Comparison of ENCODE assay signal across 12 cellular contexts in the genomic region with DNA sequence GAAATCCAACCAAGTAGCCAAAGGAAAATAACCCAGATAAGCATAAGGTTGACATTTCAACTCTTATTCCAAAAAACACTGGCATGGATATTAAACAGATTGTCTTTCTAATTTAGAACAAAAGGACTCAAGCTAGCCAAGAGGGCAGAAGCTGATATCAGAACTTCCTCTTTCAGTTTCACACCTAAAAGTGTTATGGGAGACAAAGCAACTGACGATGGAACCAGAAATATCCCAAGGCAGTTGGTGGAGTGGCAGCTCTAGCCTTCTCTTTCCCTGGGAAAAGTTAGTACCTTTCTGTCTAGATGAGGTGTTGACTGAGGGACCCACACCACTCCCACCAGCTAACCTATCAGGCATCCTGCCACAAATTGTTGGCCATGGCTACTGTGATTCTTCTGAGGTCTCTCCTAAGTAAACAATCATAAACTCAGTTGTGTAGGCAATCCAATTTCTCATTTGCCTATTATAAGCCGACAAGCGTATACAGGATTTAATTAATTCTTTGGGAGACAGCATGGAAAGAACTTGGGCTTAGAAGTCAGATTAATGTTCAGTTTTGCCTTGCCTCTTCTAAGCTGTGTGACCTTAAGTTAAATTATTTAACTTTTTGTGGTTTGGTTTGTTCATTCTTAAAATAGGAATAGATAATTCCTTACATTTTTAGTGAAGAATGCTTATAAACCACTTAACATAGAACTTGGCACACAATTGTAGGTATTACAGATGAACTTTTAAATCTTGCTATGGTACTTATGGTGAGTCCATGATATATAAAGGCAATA.
DNase-seq lines count a peak whose midpoint lies in the region; ATAC-seq and TF ChIP-seq lines count a peak whose summit lies in the region.
"Had no signal": no experiment of that assay in that cellular context is flagged by ENCODE, and none has a peak within 500 bp of the region (broad histone marks: within the 10 kb centered on the region; RNA-seq: fewer than 3 reads in every experiment).

No MANE protein-coding gene starts in this region.

- H3K79me2 ChIP-seq in SK-N-SH (ENCODE audit: insufficient read depth), result no peaks in the 10 kb centered on the region

- TF ChIP-seq CTCF in SK-N-SH (IDR thresholded peaks at IDR 0.05) (no peak), tibial nerve (IDR thresholded peaks at IDR 0.05) (no peak)

- no peaks in the 10 kb centered on the region for H3K36me3 Mint-ChIP-seq in effector memory CD8-positive, alpha-beta T cell (ENCODE audit: insufficient read depth)
- H3K36me3 Mint-ChIP-seq: memory B cell had no signal

- H3K27ac Mint-ChIP-seq in effector memory CD8-positive, alpha-beta T cell, result no peak overlapping the region
- H3K27ac Mint-ChIP-seq: memory B cell had no signal

- no peak for TF ChIP-seq POLR2A in tibial nerve (IDR thresholded peaks at IDR 0.05)

- CTCF ChIA-PET in SK-N-SH (lab: Yijun Ruan, JAX), result no interaction called here

- H3K4me1 Mint-ChIP-seq in effector memory CD8-positive, alpha-beta T cell (ENCODE audit: low read depth in 2 of 2), result no peaks in the 10 kb centered on the region
- H3K4me1 Mint-ChIP-seq: memory B cell had no signal

- DNase-seq in EH (ENCODE audit: low read depth) (peak; percentile 82), SK-N-SH (no peak), left ventricle myocardium superior (peak; percentile 24), tibial nerve (ENCODE audit: low spot score in 2 of 2) (no peak), NCI-H128 (lab: John Stamatoyannopoulos, UW; ENCODE audit: unreplicated experiment) (no peak)
- DNase-seq in effector memory CD8-positive, alpha-beta T cell, result no peak
- DNase-seq: activated CD8-positive, alpha-beta memory T cell treated with anti-CD3 and anti-CD28 coated beads, Interleukin-2, amount 50 U/mL, for 4 hours; effector memory CD4-positive, alpha-beta T cell; SHP77 had no signal

- TF ChIP-seq EP300 in SK-N-SH (IDR thresholded peaks at IDR 0.05; ENCODE audit: borderline replicate concordance in 1 of 2, low read depth in 1 of 2, low read length in 1 of 2), result no peak
- no peak for TF ChIP-seq EP300 in tibial nerve (IDR thresholded peaks at IDR 0.05)

- H3K4me3 Mint-ChIP-seq in effector memory CD8-positive, alpha-beta T cell, result no peak overlapping the region
- H3K4me3 Mint-ChIP-seq: memory B cell had no signal

- H3K27me3 ChIP-seq in SK-N-SH (ENCODE audit: insufficient read depth) (no peaks in the 10 kb centered on the region), tibial nerve (no peaks in the 10 kb centered on the region)

- H3K4me3 ChIP-seq in SK-N-SH (ENCODE audit: low read depth in 2 of 2, low read length in 1 of 2), result no peak overlapping the region
- H3K4me3 ChIP-seq in tibial nerve, result no peak overlapping the region

- H3K9ac ChIP-seq in SK-N-SH, result no peak overlapping the region

- no peaks in the 10 kb centered on the region for H3K9me2 ChIP-seq in SK-N-SH

- POLR2A ChIA-PET in SK-N-SH (lab: Yijun Ruan, JAX), result no interaction called here

- H3K9me3 ChIP-seq in SK-N-SH, result no peaks in the 10 kb centered on the region
- no peaks in the 10 kb centered on the region for H3K9me3 ChIP-seq in tibial nerve

- WGBS in SK-N-SH (ENCODE audit: low lambda C conversion rate), result 79% methylated on average over 3 of the region's 3 CpGs
- WGBS in tibial nerve, 2 donors, result 58 to 65% methylated on average over 3 of the region's 3 CpGs

- H3K36me3 ChIP-seq in SK-N-SH (replicated peaks in 1 of 2; ENCODE audit: control insufficient read depth in 1 of 2, insufficient read depth in 2 of 2, low read length in 1 of 2), result no peaks in the 10 kb centered on the region
- no peaks in the 10 kb centered on the region for H3K36me3 ChIP-seq in tibial nerve

- intact Hi-C loops in left ventricle myocardium superior (cut with micrococcal nuclease), result no loop called here

- peak overlapping the region; percentile 14; the same call in 1 of the 2 replicates for H3K4me2 ChIP-seq in SK-N-SH

- H3K4me1 ChIP-seq in SK-N-SH (ENCODE audit: control insufficient read depth in 1 of 2, insufficient read depth in 2 of 2, low read depth in 1 of 2, low read length in 1 of 2), result peaks cover 0 to 15% of the 10 kb centered on the region in 2 experiments; a peak in 3 of 4 replicates
- peaks cover 0 to 27% (median 3%) of the 10 kb centered on the region in 4 donors for H3K4me1 ChIP-seq in tibial nerve

- peaks cover 6% of the 10 kb centered on the region for H3F3A ChIP-seq in SK-N-SH (replicated peaks; ENCODE audit: insufficient read depth)

- peak overlapping the region; percentile 49; the same call in 1 of the 2 replicates for H2AFZ ChIP-seq in SK-N-SH (ENCODE audit: low read depth)

- H3K27ac ChIP-seq in SK-N-SH (ENCODE audit: low read depth in 2 of 2, low read length in 1 of 2) (peak overlapping the region; percentile 28 to 62), tibial nerve (no peak overlapping the region)

- no peak for TF ChIP-seq RAD21 in SK-N-SH (IDR thresholded peaks at IDR 0.05; ENCODE audit: low read length)

- peak; percentile 55 for ATAC-seq in HG02610 (IDR thresholded peaks at IDR 0.05; ENCODE audit: unreplicated experiment)
- peak; percentile 95 for ATAC-seq in left ventricle myocardium superior
- no peak for ATAC-seq in HG02763 (IDR thresholded peaks at IDR 0.05; ENCODE audit: unreplicated experiment)
- ATAC-seq in effector memory CD8-positive, alpha-beta T cell (replicated peaks), result no peak

- no peaks in the 10 kb centered on the region for H4K20me1 ChIP-seq in SK-N-SH (ENCODE audit: insufficient read depth)

- H3K27me3 Mint-ChIP-seq in effector memory CD8-positive, alpha-beta T cell, result no peaks in the 10 kb centered on the region
- H3K27me3 Mint-ChIP-seq: memory B cell had no signal

- no peaks in the 10 kb centered on the region for H3K9me3 Mint-ChIP-seq in effector memory CD8-positive, alpha-beta T cell

TF ChIP-seq in SK-N-SH, 30 proteins besides CTCF, POLR2A, EP300 and RAD21:
- no peak for TF ChIP-seq FOSL2 (IDR thresholded peaks at IDR 0.05; ENCODE audit: borderline replicate concordance, low read depth)
- TF ChIP-seq, protein P1, sequence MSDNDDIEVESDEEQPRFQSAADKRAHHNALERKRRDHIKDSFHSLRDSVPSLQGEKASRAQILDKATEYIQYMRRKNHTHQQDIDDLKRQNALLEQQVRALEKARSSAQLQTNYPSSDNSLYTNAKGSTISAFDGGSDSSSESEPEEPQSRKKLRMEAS (IDR thresholded peaks at IDR 0.05; ENCODE audit: low read depth), result no peak
- TF ChIP-seq FOXM1 (IDR thresholded peaks at IDR 0.05; ENCODE audit: low read depth), result no peak
- TF ChIP-seq MEF2A (IDR thresholded peaks at IDR 0.05; ENCODE audit: borderline replicate concordance, low read depth), result peak; percentile 28; the same call in 1 of the 2 replicates
- peak; percentile 30; the same call in 1 of the 2 replicates for TF ChIP-seq NFIC (IDR thresholded peaks at IDR 0.05; ENCODE audit: borderline replicate concordance)
- TF ChIP-seq TEAD4 (IDR thresholded peaks at IDR 0.05; ENCODE audit: borderline replicate concordance, insufficient read depth), result 0 out of 2 replicates have a peak, but pooled peaks have one; percentile 13
- TF ChIP-seq, protein P2, sequence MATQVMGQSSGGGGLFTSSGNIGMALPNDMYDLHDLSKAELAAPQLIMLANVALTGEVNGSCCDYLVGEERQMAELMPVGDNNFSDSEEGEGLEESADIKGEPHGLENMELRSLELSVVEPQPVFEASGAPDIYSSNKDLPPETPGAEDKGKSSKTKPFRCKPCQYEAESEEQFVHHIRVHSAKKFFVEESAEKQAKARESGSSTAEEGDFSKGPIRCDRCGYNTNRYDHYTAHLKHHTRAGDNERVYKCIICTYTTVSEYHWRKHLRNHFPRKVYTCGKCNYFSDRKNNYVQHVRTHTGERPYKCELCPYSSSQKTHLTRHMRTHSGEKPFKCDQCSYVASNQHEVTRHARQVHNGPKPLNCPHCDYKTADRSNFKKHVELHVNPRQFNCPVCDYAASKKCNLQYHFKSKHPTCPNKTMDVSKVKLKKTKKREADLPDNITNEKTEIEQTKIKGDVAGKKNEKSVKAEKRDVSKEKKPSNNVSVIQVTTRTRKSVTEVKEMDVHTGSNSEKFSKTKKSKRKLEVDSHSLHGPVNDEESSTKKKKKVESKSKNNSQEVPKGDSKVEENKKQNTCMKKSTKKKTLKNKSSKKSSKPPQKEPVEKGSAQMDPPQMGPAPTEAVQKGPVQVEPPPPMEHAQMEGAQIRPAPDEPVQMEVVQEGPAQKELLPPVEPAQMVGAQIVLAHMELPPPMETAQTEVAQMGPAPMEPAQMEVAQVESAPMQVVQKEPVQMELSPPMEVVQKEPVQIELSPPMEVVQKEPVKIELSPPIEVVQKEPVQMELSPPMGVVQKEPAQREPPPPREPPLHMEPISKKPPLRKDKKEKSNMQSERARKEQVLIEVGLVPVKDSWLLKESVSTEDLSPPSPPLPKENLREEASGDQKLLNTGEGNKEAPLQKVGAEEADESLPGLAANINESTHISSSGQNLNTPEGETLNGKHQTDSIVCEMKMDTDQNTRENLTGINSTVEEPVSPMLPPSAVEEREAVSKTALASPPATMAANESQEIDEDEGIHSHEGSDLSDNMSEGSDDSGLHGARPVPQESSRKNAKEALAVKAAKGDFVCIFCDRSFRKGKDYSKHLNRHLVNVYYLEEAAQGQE (IDR thresholded peaks at IDR 0.05; ENCODE audit: low read depth, low read length), result no peak
- TF ChIP-seq TCF12 (IDR thresholded peaks at IDR 0.05), result peak; percentile 24; the same call in 1 of the 2 replicates

Comparison
In these comparisons a context has a peak if more than half of its experiments do, and no peak if none do; other contexts are left out.
1. DNase-seq: peak in EH (single experiment) and left ventricle myocardium superior (single experiment); none in SK-N-SH (single experiment), effector memory CD8-positive, alpha-beta T cell (0 of 3), tibial nerve (0 of 2) and NCI-H128 (single experiment).
2. ATAC-seq: peak in HG02610 (single experiment) and left ventricle myocardium superior (single experiment); none in HG02763 (single experiment) and effector memory CD8-positive, alpha-beta T cell (single experiment).
3. H3K27ac ChIP-seq: peak in SK-N-SH (2 of 2); none in tibial nerve (0 of 4).